Comparison of ENCODE assay signal across 8 cellular contexts in the genomic region with DNA sequence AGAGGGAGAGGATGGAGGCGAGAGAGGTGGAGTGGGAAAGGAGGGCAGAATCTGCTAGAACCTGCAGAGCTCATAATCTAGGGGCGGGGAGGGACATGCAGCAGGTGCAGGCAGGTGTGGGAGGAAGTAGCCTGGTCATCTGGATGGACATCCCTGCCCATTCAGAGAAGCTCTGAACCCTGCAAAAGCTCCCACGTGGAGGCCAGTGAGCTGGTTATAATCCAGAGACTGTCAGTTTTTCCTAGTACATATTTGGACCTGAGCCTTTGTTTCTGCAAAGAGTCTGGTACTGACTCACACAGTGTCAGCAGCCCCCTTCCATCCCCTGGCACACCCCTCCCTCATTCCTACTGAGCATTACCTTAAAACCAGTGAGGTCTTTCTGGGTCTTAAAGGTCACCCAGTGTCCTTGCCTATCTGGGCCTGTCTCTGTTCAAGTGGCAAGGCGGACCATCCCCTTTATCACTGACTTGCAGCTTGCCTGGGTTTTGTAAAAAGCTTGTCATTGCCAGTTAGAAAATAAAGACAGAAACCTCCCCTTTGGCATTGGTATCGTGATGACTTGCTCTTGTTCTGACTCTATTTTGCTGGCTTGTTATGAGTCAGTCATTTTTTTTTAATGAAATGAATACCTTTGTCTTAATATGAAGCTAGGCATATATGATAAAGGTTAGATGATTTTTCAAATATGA. TPM values are rescaled to one million over a fixed set of nuclear protein-coding genes. Genes with fewer than 3 reads are reported as not detected.
DNase-seq lines count a peak whose midpoint lies in the region; ATAC-seq lines count a peak whose summit lies in the region.

No MANE protein-coding gene starts in this region.

- in situ Hi-C loops in Caki2 (cut with HindIII; ENCODE audit: low pct_unique_long_range_greater_than_20kb, low sequenced_read_pairs), result no loop called here

- intact Hi-C loops in activated naive CD4-positive, alpha-beta T cell treated with anti-CD3 and anti-CD28 coated beads for 36 hours (cut with micrococcal nuclease), result loop anchor here (1.0 to 10.0 kb wide), 12 partner anchors 11 to 789 kb away; a partner anchor contains a TSS

- peak overlapping the region; percentile 92 for H3K27ac Mint-ChIP-seq in activated naive CD4-positive, alpha-beta T cell treated with anti-CD3 and anti-CD28 coated beads for 36 hours

- no peaks in the 10 kb centered on the region for H3K9me3 Mint-ChIP-seq in activated naive CD4-positive, alpha-beta T cell treated with anti-CD3 and anti-CD28 coated beads for 36 hours

- H3K4me3 Mint-ChIP-seq in activated naive CD4-positive, alpha-beta T cell treated with anti-CD3 and anti-CD28 coated beads for 36 hours, result peak overlapping the region; percentile 49

- H3K36me3 Mint-ChIP-seq in activated naive CD4-positive, alpha-beta T cell treated with anti-CD3 and anti-CD28 coated beads for 36 hours (ENCODE audit: low read depth), result no peaks in the 10 kb centered on the region

- H3K27me3 Mint-ChIP-seq in activated naive CD4-positive, alpha-beta T cell treated with anti-CD3 and anti-CD28 coated beads for 36 hours (ENCODE audit: low read depth), result no peaks in the 10 kb centered on the region

- peak; percentile 45 for ATAC-seq in GM21367 (IDR thresholded peaks at IDR 0.05; ENCODE audit: unreplicated experiment)

- H3K4me1 Mint-ChIP-seq in activated naive CD4-positive, alpha-beta T cell treated with anti-CD3 and anti-CD28 coated beads for 36 hours (ENCODE audit: low read depth), result peaks cover 77% of the 10 kb centered on the region

- CTCF ChIA-PET in activated naive CD4-positive, alpha-beta T cell treated with anti-CD3 and anti-CD28 coated beads for 36 hours (lab: Charles Lee), result interaction anchor here (0.7 to 4.3 kb wide), 11 partner anchors 9 to 101 kb away, joined by 3 to 35 read pairs (median 6); no protein-coding TSS in a partner anchor

- DNase-seq in Caki2 (ENCODE audit: low read depth) (peak; percentile 62), HPDE6-E6E7 (ENCODE audit: extremely low spot score) (peak; percentile 56), kidney tubule cell (ENCODE audit: low spot score) (peak; percentile 53), SIG-M5 treated with dmso at 0.1 percent for 504 hours (lab: John Stamatoyannopoulos, UW; ENCODE audit: unreplicated experiment) (no peak), retina (no peak), DMS153 (lab: John Stamatoyannopoulos, UW) (no peak)
- peak; percentile 71 for DNase-seq in activated naive CD4-positive, alpha-beta T cell treated with anti-CD3 and anti-CD28 coated beads for 36 hours

RNA-seq across cellular contexts. Expression of a gene that starts 26.1 kb away (rescaled TPM):
- 23.3 and 33.3 TPM in 2 replicates for total RNA-seq in Caki2 (2014; rRNA removed; shearing (Covaris generic); ENCODE audit: low replicate concordance)
- 10 to 100 TPM in 1 of 2 experiments, 1 to 10 TPM in 1; 8.2 to 10.7 TPM for total RNA-seq in activated naive CD4-positive, alpha-beta T cell treated with anti-CD3 and anti-CD28 coated beads for 36 hours

Comparison
In these comparisons a context has a peak if more than half of its experiments do, and no peak if none do; other contexts are left out.
1. DNase-seq: peak in Caki2 (single experiment), HPDE6-E6E7 (single experiment), activated naive CD4-positive, alpha-beta T cell treated with anti-CD3 and anti-CD28 coated beads for 36 hours (single experiment) and kidney tubule cell (single experiment); none in SIG-M5 treated with dmso at 0.1 percent for 504 hours (single experiment), retina (single experiment) and DMS153 (single experiment).